Comparison of ENCODE assay signal across 9 cellular contexts in the genomic region with DNA sequence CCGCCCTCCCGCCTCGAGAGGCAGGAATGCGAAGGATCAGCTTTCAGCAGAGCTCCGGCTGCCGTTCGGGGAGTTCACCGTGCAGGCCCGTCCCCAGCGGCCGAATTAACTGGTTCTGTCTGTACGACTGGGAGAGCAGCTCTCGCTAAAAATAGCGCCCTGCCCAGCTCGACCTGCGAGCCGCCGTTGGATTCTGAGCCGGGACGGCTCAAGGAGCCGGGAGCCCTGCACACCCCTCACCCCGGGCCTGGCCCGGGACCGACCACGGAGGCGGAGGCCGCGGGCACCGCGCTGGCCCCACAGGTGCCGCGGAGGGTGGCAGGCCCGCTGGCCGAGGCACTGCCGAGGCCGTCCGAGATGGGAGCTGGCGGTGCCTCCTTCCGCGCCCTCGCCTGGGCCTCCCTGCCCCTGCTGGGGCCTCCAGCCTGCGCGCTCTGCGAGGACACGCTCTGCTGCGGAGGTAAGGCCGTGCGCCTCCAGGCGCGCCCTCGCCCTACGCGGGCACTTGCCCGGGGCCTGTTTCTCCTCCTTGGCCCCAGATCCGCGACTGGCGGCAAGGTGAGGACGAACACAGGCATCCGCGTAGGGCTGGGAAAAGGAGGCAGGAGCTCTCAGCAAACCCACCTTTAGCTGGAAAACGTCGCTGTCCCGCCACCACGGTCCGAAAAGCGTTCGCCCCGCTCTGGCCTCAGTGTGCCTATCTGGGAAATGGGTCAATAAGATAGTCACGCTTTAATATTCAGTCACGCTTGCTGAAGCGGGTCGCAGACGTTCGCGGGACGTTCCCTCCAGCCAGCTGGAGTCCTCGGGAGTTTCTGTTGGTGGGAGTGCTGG. TPM values are rescaled to one million over a fixed set of nuclear protein-coding genes. Genes with fewer than 3 reads are reported as not detected.
A peak's percentile ranks its signal among the peaks of the same experiment; 100 is the strongest.
DNase-seq lines count a peak whose midpoint lies in the region; ATAC-seq lines count a peak whose summit lies in the region.
"Had no signal": no experiment of that assay in that cellular context is flagged by ENCODE, and none has a peak within 500 bp of the region (broad histone marks: within the 10 kb centered on the region; RNA-seq: fewer than 3 reads in every experiment).

No MANE protein-coding gene starts in this region.

- H3K4me1 Mint-ChIP-seq in activated T-helper 1 cell treated with anti-CD3 and anti-CD28 coated beads, Interleukin-12 subunit alpha, Interleukin-12 subunit beta, Interleukin-2, Interleukin-4 antibody, amounts not matched to agents 30 ng/mL and 10 ng/mL and 1 ng/mL, durations not matched to agents 14 hours and 24 hours and 36 hours (ENCODE audit: low read depth) = no peaks in the 10 kb centered on the region

- no peaks in the 10 kb centered on the region for H3K4me1 ChIP-seq in thymus (ENCODE audit: control insufficient read depth, insufficient read depth, low read length)

- H3K36me3 ChIP-seq in thymus (ENCODE audit: control insufficient read depth, insufficient read depth) = no peaks in the 10 kb centered on the region

- 21% methylated on average over 77 of the region's 77 CpGs for WGBS in thymus

- no peak overlapping the region for H3K27ac Mint-ChIP-seq in activated T-helper 1 cell treated with anti-CD3 and anti-CD28 coated beads, Interleukin-12 subunit alpha, Interleukin-12 subunit beta, Interleukin-2, Interleukin-4 antibody, amounts not matched to agents 30 ng/mL and 10 ng/mL and 1 ng/mL, durations not matched to agents 14 hours and 24 hours and 36 hours

- DNase-seq in LoVo (ENCODE audit: low spot score) = peak; percentile 31
- DNase-seq in dedifferentiated amniotic fluid mesenchymal stem cell (ENCODE audit: extremely low spot score) = peak; percentile 87
- peak; percentile 69 for DNase-seq in left lobe of liver (ENCODE audit: low spot score)
- no peak for DNase-seq in AML-193 (lab: John Stamatoyannopoulos, UW)
- no peak for DNase-seq in activated T-helper 1 cell treated with anti-CD3 and anti-CD28 coated beads, Interleukin-12 subunit alpha, Interleukin-12 subunit beta, Interleukin-2, Interleukin-4 antibody, amounts not matched to agents 30 ng/mL and 10 ng/mL and 1 ng/mL, durations not matched to agents 14 hours and 24 hours and 36 hours (ENCODE audit: low spot score)
- DNase-seq in foreskin melanocyte = no peak
- DNase-seq: activated CD8-positive, alpha-beta memory T cell treated with anti-CD3 and anti-CD28 coated beads, Interleukin-2, amount 50 U/mL, for 48 hours had no signal

- peak; percentile 25 for ATAC-seq in left lobe of liver
- ATAC-seq in GM21515 (IDR thresholded peaks at IDR 0.05; ENCODE audit: unreplicated experiment) = no peak

- peaks cover 57% of the 10 kb centered on the region for H3K27me3 Mint-ChIP-seq in activated T-helper 1 cell treated with anti-CD3 and anti-CD28 coated beads, Interleukin-12 subunit alpha, Interleukin-12 subunit beta, Interleukin-2, Interleukin-4 antibody, amounts not matched to agents 30 ng/mL and 10 ng/mL and 1 ng/mL, durations not matched to agents 14 hours and 24 hours and 36 hours (ENCODE audit: insufficient read depth)

- no peak overlapping the region for H3K4me3 ChIP-seq in thymus (ENCODE audit: low read length)

- H3K27ac ChIP-seq in thymus (ENCODE audit: low read depth) = peak overlapping the region; percentile 42

- H3K9me3 Mint-ChIP-seq in activated T-helper 1 cell treated with anti-CD3 and anti-CD28 coated beads, Interleukin-12 subunit alpha, Interleukin-12 subunit beta, Interleukin-2, Interleukin-4 antibody, amounts not matched to agents 30 ng/mL and 10 ng/mL and 1 ng/mL, durations not matched to agents 14 hours and 24 hours and 36 hours = no peaks in the 10 kb centered on the region

- peaks cover 5% of the 10 kb centered on the region for H3K9me3 ChIP-seq in thymus (ENCODE audit: control insufficient read depth)

- H3K27me3 ChIP-seq in thymus (ENCODE audit: control insufficient read depth, insufficient read depth) = peaks cover 44% of the 10 kb centered on the region

- no peaks in the 10 kb centered on the region for H3K36me3 Mint-ChIP-seq in activated T-helper 1 cell treated with anti-CD3 and anti-CD28 coated beads, Interleukin-12 subunit alpha, Interleukin-12 subunit beta, Interleukin-2, Interleukin-4 antibody, amounts not matched to agents 30 ng/mL and 10 ng/mL and 1 ng/mL, durations not matched to agents 14 hours and 24 hours and 36 hours (ENCODE audit: low read depth)

- intact Hi-C loops in activated T-helper 1 cell treated with anti-CD3 and anti-CD28 coated beads, Interleukin-12 subunit alpha, Interleukin-12 subunit beta, Interleukin-2, Interleukin-4 antibody, amounts not matched to agents 30 ng/mL and 10 ng/mL and 1 ng/mL, durations not matched to agents 14 hours and 24 hours and 36 hours (cut with micrococcal nuclease) = no loop called here

- no peak overlapping the region for H3K4me3 Mint-ChIP-seq in activated T-helper 1 cell treated with anti-CD3 and anti-CD28 coated beads, Interleukin-12 subunit alpha, Interleukin-12 subunit beta, Interleukin-2, Interleukin-4 antibody, amounts not matched to agents 30 ng/mL and 10 ng/mL and 1 ng/mL, durations not matched to agents 14 hours and 24 hours and 36 hours

RNA-seq across cellular contexts. Expression of gene DAB2IP, which starts 53.0 kb away (rescaled TPM):
- 27.3 TPM for total RNA-seq in left lobe of liver
- polyA plus RNA-seq in thymus = 8.4 TPM
- 0.05 TPM in 1 of 2 replicates, not detected in the other for total RNA-seq in activated T-helper 1 cell treated with anti-CD3 and anti-CD28 coated beads, Interleukin-12 subunit alpha, Interleukin-12 subunit beta, Interleukin-2, Interleukin-4 antibody, amounts not matched to agents 30 ng/mL and 10 ng/mL and 1 ng/mL, durations not matched to agents 14 hours and 24 hours and 36 hours

Comparison
In these comparisons a context has a peak if more than half of its experiments do, and no peak if none do; other contexts are left out.
1. DNase-seq: peak in LoVo (single experiment), dedifferentiated amniotic fluid mesenchymal stem cell (single experiment) and left lobe of liver (single experiment); none in AML-193 (0 of 2), activated T-helper 1 cell treated with anti-CD3 and anti-CD28 coated beads, Interleukin-12 subunit alpha, Interleukin-12 subunit beta, Interleukin-2, Interleukin-4 antibody, amounts not matched to agents 30 ng/mL and 10 ng/mL and 1 ng/mL, durations not matched to agents 14 hours and 24 hours and 36 hours (single experiment) and foreskin melanocyte (single experiment).
2. RNA of gene DAB2IP, which starts 53.0 kb away (total RNA-seq): 27.3 TPM in left lobe of liver (single experiment); 0.05 TPM in activated T-helper 1 cell treated with anti-CD3 and anti-CD28 coated beads, Interleukin-12 subunit alpha, Interleukin-12 subunit beta, Interleukin-2, Interleukin-4 antibody, amounts not matched to agents 30 ng/mL and 10 ng/mL and 1 ng/mL, durations not matched to agents 14 hours and 24 hours and 36 hours; every median in the first group is over 10 times any median in the second.